ENCODE assay signal across 2 cellular contexts in genomic region chr12:23880988-23881387, GRCh38.
TF ChIP-seq lines count a peak whose summit lies in the region.

No MANE protein-coding gene starts in this region.

TF ChIP-seq in SK-N-SH, 30 proteins besides CTCF, POLR2A, EP300 and RAD21 (continued from another document):
- TF ChIP-seq RXRA (IDR thresholded peaks at IDR 0.05; ENCODE audit: borderline replicate concordance, low read depth) (no peak), SMC3 (IDR thresholded peaks at IDR 0.05; ENCODE audit: low read depth, low read length) (no peak)
TF ChIP-seq in SK-N-SH: peak in this region for 1.

TF ChIP-seq in SK-N-SH treated with all-trans-retinoic acid at 6 μM for 48 hours, 23 proteins besides CTCF, POLR2A, EP300 and RAD21 (continued from another document):
- no peak for TF ChIP-seq TSHZ2 (CRISPR knock-in tag; IDR thresholded peaks at IDR 0.05)
- TF ChIP-seq TCF4 (CRISPR knock-in tag; IDR thresholded peaks at IDR 0.05; ENCODE audit: borderline replicate concordance) = no peak
- TF ChIP-seq BACH2 (CRISPR knock-in tag; IDR thresholded peaks at IDR 0.05; ENCODE audit: borderline replicate concordance) = no peak
- TF ChIP-seq RARB (CRISPR knock-in tag; IDR thresholded peaks at IDR 0.05) = no peak
- no peak for TF ChIP-seq SNAI2 (CRISPR knock-in tag; IDR thresholded peaks at IDR 0.05)
- TF ChIP-seq CREB5 (CRISPR knock-in tag; IDR thresholded peaks at IDR 0.05; ENCODE audit: low read depth) = no peak
- no peak for TF ChIP-seq ZNF70 (CRISPR knock-in tag; IDR thresholded peaks at IDR 0.05)
- TF ChIP-seq ARNTL (CRISPR knock-in tag; IDR thresholded peaks at IDR 0.05; ENCODE audit: borderline replicate concordance, low read depth) = no peak
- TF ChIP-seq ZFP3 (CRISPR knock-in tag; IDR thresholded peaks at IDR 0.05) = no peak
- no peak for TF ChIP-seq ZC3H10 (CRISPR knock-in tag; IDR thresholded peaks at IDR 0.05)
- TF ChIP-seq OSR1 (CRISPR knock-in tag; IDR thresholded peaks at IDR 0.05) = no peak
- no peak for TF ChIP-seq ISL1 (CRISPR knock-in tag; IDR thresholded peaks at IDR 0.05)
- TF ChIP-seq ZNF565 (CRISPR knock-in tag; conservative IDR thresholded peaks at IDR 0.05; ENCODE audit: low read depth) = no peak
- TF ChIP-seq, protein P1, sequence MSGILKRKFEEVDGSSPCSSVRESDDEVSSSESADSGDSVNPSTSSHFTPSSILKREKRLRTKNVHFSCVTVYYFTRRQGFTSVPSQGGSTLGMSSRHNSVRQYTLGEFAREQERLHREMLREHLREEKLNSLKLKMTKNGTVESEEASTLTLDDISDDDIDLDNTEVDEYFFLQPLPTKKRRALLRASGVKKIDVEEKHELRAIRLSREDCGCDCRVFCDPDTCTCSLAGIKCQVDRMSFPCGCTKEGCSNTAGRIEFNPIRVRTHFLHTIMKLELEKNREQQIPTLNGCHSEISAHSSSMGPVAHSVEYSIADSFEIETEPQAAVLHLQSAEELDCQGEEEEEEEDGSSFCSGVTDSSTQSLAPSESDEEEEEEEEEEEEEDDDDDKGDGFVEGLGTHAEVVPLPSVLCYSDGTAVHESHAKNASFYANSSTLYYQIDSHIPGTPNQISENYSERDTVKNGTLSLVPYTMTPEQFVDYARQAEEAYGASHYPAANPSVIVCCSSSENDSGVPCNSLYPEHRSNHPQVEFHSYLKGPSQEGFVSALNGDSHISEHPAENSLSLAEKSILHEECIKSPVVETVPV (CRISPR knock-in tag; IDR thresholded peaks at IDR 0.05) = no peak
- TF ChIP-seq GLIS3 (CRISPR knock-in tag; IDR thresholded peaks at IDR 0.05) = no peak
